15 cellular contexts compared by ENCODE assay signal in the genomic region with DNA sequence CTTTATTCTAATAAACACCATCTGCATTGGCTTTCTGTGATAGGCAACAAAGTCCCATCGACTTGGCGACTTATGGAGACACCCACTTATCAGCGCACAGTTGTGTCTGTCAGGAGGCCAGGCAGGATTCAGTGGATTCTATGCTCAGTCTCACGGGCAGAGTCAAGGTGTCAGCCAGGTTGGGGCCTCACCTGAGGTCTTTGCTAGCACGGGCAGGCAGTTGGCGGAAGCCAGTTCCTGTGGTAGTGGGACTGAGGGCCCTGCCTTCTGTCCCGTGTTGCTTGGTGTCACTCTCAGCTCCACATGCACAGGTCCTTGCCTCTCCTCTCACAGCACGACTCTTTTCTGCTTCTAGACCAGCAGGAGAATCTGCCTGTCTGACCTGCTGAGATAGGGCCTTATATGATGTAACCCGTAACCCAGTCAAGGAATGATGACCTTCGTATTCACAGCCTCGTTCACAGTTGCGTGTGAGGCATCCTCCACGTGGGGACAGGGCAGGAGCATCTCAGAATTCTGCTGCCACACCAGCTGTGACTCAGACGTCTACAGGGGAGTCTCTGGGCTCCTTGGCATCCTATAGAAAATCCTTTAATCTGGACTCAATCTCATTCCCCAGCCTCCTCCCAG. TPM values are rescaled to one million over a fixed set of nuclear protein-coding genes. Genes with fewer than 3 reads are reported as not detected.
A peak's percentile ranks its signal among the peaks of the same experiment; 100 is the strongest.
DNase-seq lines count a peak whose midpoint lies in the region; ATAC-seq and TF ChIP-seq lines count a peak whose summit lies in the region.
"Had no signal": no experiment of that assay in that cellular context is flagged by ENCODE, and none has a peak within 500 bp of the region (broad histone marks: within the 10 kb centered on the region; RNA-seq: fewer than 3 reads in every experiment).

No MANE protein-coding gene starts in this region.

- ATAC-seq in SK-N-SH treated with all-trans-retinoic acid at 6 μM for 48 hours (no peak), HG03520 (IDR thresholded peaks at IDR 0.05; ENCODE audit: unreplicated experiment) (no peak)

- no peak overlapping the region for H3K9ac ChIP-seq in endodermal cell (ENCODE audit: extremely low read depth, low read length, poor library complexity, severe bottlenecking)

- peaks cover 27 to 42% (median 28%) of the 10 kb centered on the region in 3 donors for H3K4me1 Mint-ChIP-seq in CD8-positive, alpha-beta memory T cell
- peaks cover 13% of the 10 kb centered on the region for H3K4me1 Mint-ChIP-seq in endodermal cell

- TF ChIP-seq CTCF in endodermal cell (conservative IDR thresholded peaks at IDR 0.05), result no peak

- no peaks in the 10 kb centered on the region for H3K27me3 ChIP-seq in CD8-positive, alpha-beta memory T cell (ENCODE audit: insufficient read depth, low read length, poor library complexity, severe bottlenecking)
- H3K27me3 ChIP-seq in endodermal cell (ENCODE audit: control insufficient read depth, insufficient read depth, low read length, poor library complexity, severe bottlenecking), result no peaks in the 10 kb centered on the region
- H3K27me3 ChIP-seq: pancreas had no signal

- H3K4me1 ChIP-seq in CD8-positive, alpha-beta memory T cell (ENCODE audit: insufficient read depth, low read length), result peaks cover 25% of the 10 kb centered on the region
- H3K4me1 ChIP-seq in endodermal cell (ENCODE audit: control insufficient read depth, insufficient read depth, low read length) (peaks cover 8% of the 10 kb centered on the region), mesodermal cell (ENCODE audit: control insufficient read depth, insufficient read depth, low read length, poor library complexity, severe bottlenecking) (peaks cover 20% of the 10 kb centered on the region)

- no peak for DNase-seq in CD8-positive, alpha-beta memory T cell
- DNase-seq in ELR (ENCODE audit: low read depth) (peak; percentile 28), endodermal cell (peak; percentile 51), C1 segment of cervical spinal cord (lab: John Stamatoyannopoulos, UW) (no peak), OCI-M2 (lab: John Stamatoyannopoulos, UW; ENCODE audit: unreplicated experiment) (no peak)
- DNase-seq: activated CD4-positive, alpha-beta T cell treated with anti-CD3 and anti-CD28 coated beads, Interleukin-2, amount 10 ng/mL, durations not matched to agents 24 days and 14 days; activated naive CD4-positive, alpha-beta T cell treated with anti-CD3 and anti-CD28 coated beads, Interleukin-2, amount 50 U/mL, for 16 hours; AML-193; NCI-H526; stimulated activated CD4-positive, alpha-beta T cell treated with anti-CD3 and anti-CD28 coated beads, Interleukin-4, amount 100 ng/mL, for 4 hours had no signal

- H3K27ac Mint-ChIP-seq in CD8-positive, alpha-beta memory T cell, result no peak overlapping the region
- H3K27ac Mint-ChIP-seq in endodermal cell, result peak overlapping the region; percentile 87
- H3K27ac Mint-ChIP-seq: activated CD4-positive, alpha-beta T cell treated with anti-CD3 and anti-CD28 coated beads, Interleukin-2, amount 10 ng/mL, durations not matched to agents 24 days and 14 days had no signal

- no peaks in the 10 kb centered on the region for H3K27me3 Mint-ChIP-seq in CD8-positive, alpha-beta memory T cell
- H3K27me3 Mint-ChIP-seq in endodermal cell (ENCODE audit: insufficient read depth), result no peaks in the 10 kb centered on the region
- H3K27me3 Mint-ChIP-seq: activated CD4-positive, alpha-beta T cell treated with anti-CD3 and anti-CD28 coated beads, Interleukin-2, amount 10 ng/mL, durations not matched to agents 24 days and 14 days had no signal

- POLR2A ChIA-PET in CD8-positive, alpha-beta memory T cell (lab: Charles Lee), result no interaction called here

- no peaks in the 10 kb centered on the region for H3K9me3 Mint-ChIP-seq in CD8-positive, alpha-beta memory T cell
- no peaks in the 10 kb centered on the region for H3K9me3 Mint-ChIP-seq in endodermal cell
- H3K9me3 Mint-ChIP-seq: activated CD4-positive, alpha-beta T cell treated with anti-CD3 and anti-CD28 coated beads, Interleukin-2, amount 10 ng/mL, durations not matched to agents 24 days and 14 days had no signal

- H3K9me3 ChIP-seq in CD8-positive, alpha-beta memory T cell (ENCODE audit: low read length), result no peaks in the 10 kb centered on the region
- H3K9me3 ChIP-seq in endodermal cell (ENCODE audit: control insufficient read depth, low read length) (no peaks in the 10 kb centered on the region), mesodermal cell (ENCODE audit: control insufficient read depth, low read length) (no peaks in the 10 kb centered on the region)
- H3K9me3 ChIP-seq: pancreas had no signal

- WGBS in endodermal cell (ENCODE audit: insufficient coverage in 1 of 2, insufficient read length in 1 of 2), 2 experiments, result 93 to 96% methylated on average over 13 to 14 of the region's 14 CpGs
- WGBS in mesodermal cell (ENCODE audit: insufficient coverage in 2 of 2), 2 experiments, result 92 to 98% methylated on average over 13 to 14 of the region's 14 CpGs

- no peaks in the 10 kb centered on the region for H3K36me3 ChIP-seq in CD8-positive, alpha-beta memory T cell (ENCODE audit: insufficient read depth, low read length)
- H3K36me3 ChIP-seq in endodermal cell (ENCODE audit: control insufficient read depth, insufficient read depth, low read length) (peaks cover 64% of the 10 kb centered on the region), mesodermal cell (ENCODE audit: control insufficient read depth, insufficient read depth, low read length) (peaks cover 68% of the 10 kb centered on the region)

- peaks cover 0 to 50% (median 15%) of the 10 kb centered on the region in 3 donors for H3K36me3 Mint-ChIP-seq in CD8-positive, alpha-beta memory T cell
- peaks cover 52% of the 10 kb centered on the region for H3K36me3 Mint-ChIP-seq in endodermal cell (ENCODE audit: low read depth)

- no peak overlapping the region for H3K4me3 Mint-ChIP-seq in CD8-positive, alpha-beta memory T cell
- H3K4me3 Mint-ChIP-seq in endodermal cell, result no peak overlapping the region
- H3K4me3 Mint-ChIP-seq: activated CD4-positive, alpha-beta T cell treated with anti-CD3 and anti-CD28 coated beads, Interleukin-2, amount 10 ng/mL, durations not matched to agents 24 days and 14 days had no signal

- CTCF ChIA-PET in CD8-positive, alpha-beta memory T cell (lab: Charles Lee), result no interaction called here

- peak overlapping the region; percentile 43 for H3K27ac ChIP-seq in CD8-positive, alpha-beta memory T cell (ENCODE audit: low read depth, low read length)
- H3K27ac ChIP-seq in endodermal cell (ENCODE audit: low read depth, low read length), result no peak overlapping the region
- peak overlapping the region; percentile 6 for H3K27ac ChIP-seq in mesodermal cell (ENCODE audit: low read depth, low read length, severe bottlenecking)
- H3K27ac ChIP-seq: pancreas, skin epidermis had no signal

- no peak overlapping the region for H3K4me3 ChIP-seq in CD8-positive, alpha-beta memory T cell (ENCODE audit: low read length)
- H3K4me3 ChIP-seq in endodermal cell (ENCODE audit: low read length), result no peak overlapping the region
- no peak overlapping the region for H3K4me3 ChIP-seq in mesodermal cell (ENCODE audit: extremely low read depth, insufficient read depth, low read length, poor library complexity, severe bottlenecking)
- H3K4me3 ChIP-seq: pancreas, skin epidermis had no signal

TF ChIP-seq in SK-N-SH treated with all-trans-retinoic acid at 6 μM for 48 hours, 23 proteins besides CTCF, POLR2A, EP300 and RAD21 (continues in another document):
- no peak for TF ChIP-seq CSDC2 (CRISPR knock-in tag; IDR thresholded peaks at IDR 0.05)
- no peak for TF ChIP-seq ZFP3 (CRISPR knock-in tag; IDR thresholded peaks at IDR 0.05)
- TF ChIP-seq BACH2 (CRISPR knock-in tag; IDR thresholded peaks at IDR 0.05; ENCODE audit: borderline replicate concordance), result no peak
- no peak for TF ChIP-seq TOX (CRISPR knock-in tag; IDR thresholded peaks at IDR 0.05; ENCODE audit: borderline replicate concordance)
- no peak for TF ChIP-seq TCF4 (CRISPR knock-in tag; IDR thresholded peaks at IDR 0.05; ENCODE audit: borderline replicate concordance)
- no peak for TF ChIP-seq PPARA (CRISPR knock-in tag; IDR thresholded peaks at IDR 0.05; ENCODE audit: borderline replicate concordance)
- TF ChIP-seq, protein P1, sequence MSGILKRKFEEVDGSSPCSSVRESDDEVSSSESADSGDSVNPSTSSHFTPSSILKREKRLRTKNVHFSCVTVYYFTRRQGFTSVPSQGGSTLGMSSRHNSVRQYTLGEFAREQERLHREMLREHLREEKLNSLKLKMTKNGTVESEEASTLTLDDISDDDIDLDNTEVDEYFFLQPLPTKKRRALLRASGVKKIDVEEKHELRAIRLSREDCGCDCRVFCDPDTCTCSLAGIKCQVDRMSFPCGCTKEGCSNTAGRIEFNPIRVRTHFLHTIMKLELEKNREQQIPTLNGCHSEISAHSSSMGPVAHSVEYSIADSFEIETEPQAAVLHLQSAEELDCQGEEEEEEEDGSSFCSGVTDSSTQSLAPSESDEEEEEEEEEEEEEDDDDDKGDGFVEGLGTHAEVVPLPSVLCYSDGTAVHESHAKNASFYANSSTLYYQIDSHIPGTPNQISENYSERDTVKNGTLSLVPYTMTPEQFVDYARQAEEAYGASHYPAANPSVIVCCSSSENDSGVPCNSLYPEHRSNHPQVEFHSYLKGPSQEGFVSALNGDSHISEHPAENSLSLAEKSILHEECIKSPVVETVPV (CRISPR knock-in tag; IDR thresholded peaks at IDR 0.05), result no peak
- TF ChIP-seq SNAI2 (CRISPR knock-in tag; IDR thresholded peaks at IDR 0.05), result no peak
- TF ChIP-seq ZNF70 (CRISPR knock-in tag; IDR thresholded peaks at IDR 0.05), result no peak

RNA-seq across cellular contexts. Expression of a gene that starts 10.0 kb away (rescaled TPM):
- total RNA-seq in CD8-positive, alpha-beta memory T cell, result 10 to 100 TPM; 82.5 to 87.3 TPM
- 67.4 TPM for polyA plus RNA-seq in CD8-positive, alpha-beta memory T cell
- total RNA-seq in endodermal cell, result 10 to 100 TPM; 92.9 to 99.4 TPM
- polyA plus RNA-seq in endodermal cell (2013, experiment 1 of 2), result 64.6 TPM
- 64.5 TPM for polyA plus RNA-seq in endodermal cell (2013, experiment 2 of 2)
- 63.4 TPM for polyA plus RNA-seq in mesodermal cell (2013, experiment 1 of 2)
- polyA plus RNA-seq in mesodermal cell (2013, experiment 2 of 2), result 56.3 TPM

RNA-seq across cellular contexts. Expression of a gene that starts 11.0 kb away (rescaled TPM):
- 10 to 100 TPM; 60.1 to 62.3 TPM for total RNA-seq in CD8-positive, alpha-beta memory T cell
- 90.4 TPM for polyA plus RNA-seq in CD8-positive, alpha-beta memory T cell
- total RNA-seq in endodermal cell, result 10 to 100 TPM; 70.5 to 71.7 TPM
- 55.5 TPM for polyA plus RNA-seq in endodermal cell (2013, experiment 1 of 2)
- 54.2 TPM for polyA plus RNA-seq in endodermal cell (2013, experiment 2 of 2)
- polyA plus RNA-seq in mesodermal cell (2013, experiment 1 of 2), result 46.9 TPM
- 47.9 TPM for polyA plus RNA-seq in mesodermal cell (2013, experiment 2 of 2)

Comparison
In these comparisons a context has a peak if more than half of its experiments do, and no peak if none do; other contexts are left out.
1. DNase-seq: peak in ELR (single experiment) and endodermal cell (single experiment); none in CD8-positive, alpha-beta memory T cell (0 of 5), C1 segment of cervical spinal cord (0 of 14) and OCI-M2 (single experiment).